Comparison of ENCODE assay signal across 8 cellular contexts in the genomic region with DNA sequence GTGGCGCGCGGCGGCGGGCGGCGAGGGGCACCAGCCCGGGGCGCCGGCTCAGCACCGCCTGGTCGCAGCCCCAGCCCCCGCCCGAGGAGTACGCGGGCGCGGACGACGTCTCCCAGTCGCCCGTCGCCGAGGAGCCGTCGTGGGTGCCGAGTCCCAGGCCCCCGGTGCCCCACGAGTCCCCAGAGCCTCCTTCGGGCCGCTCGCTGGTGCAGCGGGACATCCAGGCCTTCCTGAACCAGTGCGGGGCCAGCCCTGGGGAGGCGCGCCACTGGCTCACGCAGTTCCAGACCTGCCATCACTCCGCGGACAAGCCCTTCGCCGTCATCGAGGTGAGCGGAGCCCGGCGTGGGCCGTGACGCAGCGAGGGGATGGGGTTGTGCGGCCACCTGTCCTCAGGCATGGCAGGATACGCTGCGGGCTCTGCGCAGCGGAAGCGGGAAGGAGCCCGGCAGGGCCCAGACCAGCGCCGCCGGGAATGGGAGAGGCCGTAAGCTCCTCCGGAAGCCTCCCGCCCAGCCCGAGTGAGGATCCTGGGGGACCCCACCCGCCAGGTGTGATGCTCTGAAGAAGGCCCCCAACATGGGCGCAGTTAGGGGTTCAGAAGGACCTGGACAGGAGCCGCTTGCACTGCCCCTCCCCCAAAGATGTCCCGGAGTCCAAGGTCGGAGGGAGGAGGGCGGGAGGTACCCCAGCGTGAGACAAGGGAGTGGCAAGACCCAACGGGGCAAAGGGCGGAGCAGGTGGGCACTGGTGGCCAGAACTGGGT. TPM values are rescaled to one million over a fixed set of nuclear protein-coding genes. Genes with fewer than 3 reads are reported as not detected.
DNase-seq lines count a peak whose midpoint lies in the region; ATAC-seq, FAIRE-seq and TF ChIP-seq lines count a peak whose summit lies in the region.

No MANE protein-coding gene starts in this region.

- H2AFZ ChIP-seq in hepatocyte, result peak overlapping the region; percentile 6

- POLR2A ChIA-PET in activated CD4-positive, alpha-beta memory T cell treated with anti-CD3 and anti-CD28 coated beads, Interleukin-2, amount 10 ng/mL, durations not matched to agents 7 days and 5 days (lab: Charles Lee), result interaction anchor here (1.9 kb wide), 1 partner anchor 97 kb away, joined by 4 read pairs; no protein-coding TSS in a partner anchor

- peaks cover 18% of the 10 kb centered on the region for H3K27me3 Mint-ChIP-seq in activated CD4-positive, alpha-beta memory T cell treated with anti-CD3 and anti-CD28 coated beads, Interleukin-2, amount 10 ng/mL, durations not matched to agents 7 days and 5 days

- WGBS in hepatocyte (ENCODE audit: low lambda C conversion rate, missing lambda C conversion rate), result 3% methylated on average over 54 of the region's 71 CpGs

- no peaks in the 10 kb centered on the region for H4K20me1 ChIP-seq in hepatocyte (ENCODE audit: insufficient read depth, poor library complexity, severe bottlenecking)

- no peak overlapping the region for H3K27ac Mint-ChIP-seq in activated CD4-positive, alpha-beta memory T cell treated with anti-CD3 and anti-CD28 coated beads, Interleukin-2, amount 10 ng/mL, durations not matched to agents 7 days and 5 days

- peak overlapping the region; percentile 30 for H3K4me3 Mint-ChIP-seq in activated CD4-positive, alpha-beta memory T cell treated with anti-CD3 and anti-CD28 coated beads, Interleukin-2, amount 10 ng/mL, durations not matched to agents 7 days and 5 days

- ATAC-seq in HG02642 (IDR thresholded peaks at IDR 0.05; ENCODE audit: poor library complexity, unreplicated experiment), result no peak

- peaks cover 3% of the 10 kb centered on the region for H3K36me3 Mint-ChIP-seq in activated CD4-positive, alpha-beta memory T cell treated with anti-CD3 and anti-CD28 coated beads, Interleukin-2, amount 10 ng/mL, durations not matched to agents 7 days and 5 days (ENCODE audit: low read depth)

- CTCF ChIA-PET in activated CD4-positive, alpha-beta memory T cell treated with anti-CD3 and anti-CD28 coated beads, Interleukin-2, amount 10 ng/mL, durations not matched to agents 7 days and 5 days (lab: Charles Lee), result interaction anchor here (1.2 kb wide), 1 partner anchor 9 kb away, joined by 4 read pairs; no protein-coding TSS in a partner anchor

- H3K4me3 ChIP-seq in HFF-Myc (replicated peaks; ENCODE audit: low read depth, low read length) (peak overlapping the region; percentile 25), hepatocyte (peak overlapping the region; percentile 27), skeletal muscle tissue (ENCODE audit: low read length in 3 of 3) (peak overlapping the region; percentile 23 to 63 (median 56))

- no peak for TF ChIP-seq POLR2A in H54 (IDR thresholded peaks at IDR 0.05; ENCODE audit: low read depth, low read length)

- DNase-seq in HFF-Myc (ENCODE audit: extremely low read depth, low read depth) (no peak), hepatocyte (ENCODE audit: low spot score) (peak; percentile 51), NCI-H446 (lab: John Stamatoyannopoulos, UW) (no peak), H54 (ENCODE audit: insufficient read length, low spot score) (no peak), NCI-H1930 (lab: John Stamatoyannopoulos, UW) (no peak)
- peak; percentile 26 for DNase-seq in activated CD4-positive, alpha-beta memory T cell treated with anti-CD3 and anti-CD28 coated beads, Interleukin-2, amount 10 ng/mL, durations not matched to agents 7 days and 5 days

- no peak for FAIRE-seq in H54 (lab: Jason Lieb, UNC)

- H3K27me3 ChIP-seq in hepatocyte, result peaks cover 42% of the 10 kb centered on the region
- H3K27me3 ChIP-seq in skeletal muscle tissue (ENCODE audit: control insufficient read depth in 3 of 3, insufficient read depth in 3 of 3, low read length in 3 of 3), result peaks cover 33 to 67% (median 41%) of the 10 kb centered on the region in 3 donors

- H3K9me3 ChIP-seq in hepatocyte (ENCODE audit: low read depth) (no peaks in the 10 kb centered on the region), skeletal muscle tissue (ENCODE audit: control insufficient read depth in 3 of 3, low read length in 3 of 3) (no peaks in the 10 kb centered on the region)

- peak overlapping the region; percentile 37 for H3K27ac ChIP-seq in hepatocyte
- no peak overlapping the region for H3K27ac ChIP-seq in skeletal muscle tissue (ENCODE audit: low read depth, low read length)

- no peaks in the 10 kb centered on the region for H3K9me2 ChIP-seq in hepatocyte (replicated peaks; ENCODE audit: insufficient read depth)

- H3K9me3 Mint-ChIP-seq in activated CD4-positive, alpha-beta memory T cell treated with anti-CD3 and anti-CD28 coated beads, Interleukin-2, amount 10 ng/mL, durations not matched to agents 7 days and 5 days, result no peaks in the 10 kb centered on the region

- no peaks in the 10 kb centered on the region for H3K79me2 ChIP-seq in hepatocyte

- TF ChIP-seq CTCF in HFF-Myc (IDR thresholded peaks at IDR 0.05; ENCODE audit: low read depth, low read length, missing control alignments), result no peak
- no peak for TF ChIP-seq CTCF in hepatocyte (IDR thresholded peaks at IDR 0.05; ENCODE audit: poor library complexity)

- peak overlapping the region; percentile 94 for H3K4me2 ChIP-seq in hepatocyte

- peak overlapping the region in 2 of 3 donors; percentile 50 to 57 for H3K9ac ChIP-seq in skeletal muscle tissue (ENCODE audit: low read depth in 1 of 3, low read length in 3 of 3)

- peaks cover 33% of the 10 kb centered on the region for H3K4me1 Mint-ChIP-seq in activated CD4-positive, alpha-beta memory T cell treated with anti-CD3 and anti-CD28 coated beads, Interleukin-2, amount 10 ng/mL, durations not matched to agents 7 days and 5 days

- no peaks in the 10 kb centered on the region for H3K36me3 ChIP-seq in hepatocyte (replicated peaks; ENCODE audit: insufficient read depth, low read depth)
- H3K36me3 ChIP-seq in skeletal muscle tissue (ENCODE audit: control insufficient read depth in 3 of 3, insufficient read depth in 3 of 3, low read length in 3 of 3), result peaks cover 2 to 4% (median 2%) of the 10 kb centered on the region in 3 donors

- H3K4me1 ChIP-seq in hepatocyte (ENCODE audit: insufficient read depth), result peaks cover 21% of the 10 kb centered on the region
- H3K4me1 ChIP-seq in skeletal muscle tissue (ENCODE audit: control insufficient read depth in 3 of 3, insufficient read depth in 3 of 3, low read length in 3 of 3), result peaks cover 28 to 38% (median 34%) of the 10 kb centered on the region in 3 donors

RNA-seq across cellular contexts. Expression of gene NAGS, which starts 0.5 kb away (rescaled TPM):
- 1 to 10 TPM; 1.5 TPM for total RNA-seq in activated CD4-positive, alpha-beta memory T cell treated with anti-CD3 and anti-CD28 coated beads, Interleukin-2, amount 10 ng/mL, durations not matched to agents 7 days and 5 days
- total RNA-seq in hepatocyte, result 11.2 and 14.0 TPM in 2 replicates
- 8.0 and 14.4 TPM in 2 replicates for polyA plus RNA-seq in hepatocyte
- under 0.01 TPM for total RNA-seq in skeletal muscle tissue

RNA-seq across cellular contexts. Expression of gene TMEM101, which starts 9.8 kb away (rescaled TPM):
- total RNA-seq in activated CD4-positive, alpha-beta memory T cell treated with anti-CD3 and anti-CD28 coated beads, Interleukin-2, amount 10 ng/mL, durations not matched to agents 7 days and 5 days, result 10 to 100 TPM; 32.2 to 35.5 TPM
- 41.0 and 43.3 TPM in 2 replicates for total RNA-seq in hepatocyte
- 27.8 and 33.4 TPM in 2 replicates for polyA plus RNA-seq in hepatocyte
- 67.3 TPM for total RNA-seq in skeletal muscle tissue

RNA-seq across cellular contexts. Expression of gene PYY, which starts 51.2 kb away (rescaled TPM):
- total RNA-seq in activated CD4-positive, alpha-beta memory T cell treated with anti-CD3 and anti-CD28 coated beads, Interleukin-2, amount 10 ng/mL, durations not matched to agents 7 days and 5 days, result not detected
- total RNA-seq in hepatocyte (3.2 TPM in 1 of 2 replicates, not detected in the other), skeletal muscle tissue (not detected)
- polyA plus RNA-seq in hepatocyte, result 0.28 and 16.9 TPM in 2 replicates

Comparison
In these comparisons a context has a peak if more than half of its experiments do, and no peak if none do; other contexts are left out.
1. DNase-seq: peak in activated CD4-positive, alpha-beta memory T cell treated with anti-CD3 and anti-CD28 coated beads, Interleukin-2, amount 10 ng/mL, durations not matched to agents 7 days and 5 days (single experiment) and hepatocyte (single experiment); none in HFF-Myc (single experiment), NCI-H446 (0 of 2), H54 (single experiment) and NCI-H1930 (0 of 2).
2. Peak in every context shown above with its lines, with median percentiles within 50 percentile points of each other: H3K4me3 ChIP-seq.